ENCODE assay signal across 8 cellular contexts in genomic region chr2:180006781-180007579, GRCh38. TPM values are rescaled to one million over a fixed set of nuclear protein-coding genes. Genes with fewer than 3 reads are reported as not detected.
DNase-seq lines count a peak whose midpoint lies in the region; ATAC-seq and TF ChIP-seq lines count a peak whose summit lies in the region.

TSS of gene CWC22 (minus strand) at chr2:180007297. CDS start at chr2:179993341, 13,956 bp downstream.

- no peaks in the 10 kb centered on the region for H3K27me3 ChIP-seq in dorsolateral prefrontal cortex
- no peaks in the 10 kb centered on the region for H3K27me3 ChIP-seq in liver (ENCODE audit: control insufficient read depth in 4 of 4, insufficient read depth in 4 of 4, low read length in 3 of 4)

- H3K27me3 Mint-ChIP-seq in activated CD4-positive, alpha-beta memory T cell treated with anti-CD3 and anti-CD28 coated beads for 36 hours: no peaks in the 10 kb centered on the region

- intact Hi-C loops in activated CD4-positive, alpha-beta memory T cell treated with anti-CD3 and anti-CD28 coated beads for 36 hours (cut with micrococcal nuclease): loop anchor here (5.0 kb wide), 3 partner anchors 45 to 1885 kb away; partner anchors contain the start of genes ITPRID2 and UBE2E3
- intact Hi-C loops in dorsolateral prefrontal cortex (cut with DNase I): loop anchor here in 1 of 2 donors (10.0 kb wide), 1 partner anchor 1892 kb away; the partner anchor contains the start of gene RBM45

- H3K9me3 ChIP-seq in liver (ENCODE audit: control insufficient read depth in 4 of 4, low read length in 3 of 4): no peaks in the 10 kb centered on the region

- H3K27ac Mint-ChIP-seq in activated CD4-positive, alpha-beta memory T cell treated with anti-CD3 and anti-CD28 coated beads for 36 hours: peak within 1 kb of the TSS; percentile 99

- peak within 1 kb of the TSS; percentile 79 to 98 for H3K9ac ChIP-seq in liver (ENCODE audit: low read depth in 1 of 2, low read length in 2 of 2)

- H3K36me3 ChIP-seq in liver (ENCODE audit: control insufficient read depth in 4 of 4, insufficient read depth in 3 of 4, low read depth in 1 of 4, low read length in 3 of 4): no peaks in the 10 kb centered on the region

- CTCF ChIA-PET in activated CD4-positive, alpha-beta memory T cell treated with anti-CD3 and anti-CD28 coated beads for 36 hours (lab: Charles Lee): no interaction called here

- peak within 1 kb of the TSS; percentile 74 to 100 (median 95) for H3K4me3 ChIP-seq in dorsolateral prefrontal cortex
- peak within 1 kb of the TSS; percentile 77 to 100 (median 99) for H3K4me3 ChIP-seq in liver (ENCODE audit: low read depth in 1 of 3, low read length in 3 of 3)

- H3K27ac ChIP-seq in dorsolateral prefrontal cortex: peak within 1 kb of the TSS; percentile 80 to 99 (median 95)
- peak within 1 kb of the TSS; percentile 95 to 97 for H3K27ac ChIP-seq in liver (ENCODE audit: low read depth in 1 of 2, low read length in 2 of 2)

- peaks cover 3% of the 10 kb centered on the region for H3K36me3 Mint-ChIP-seq in activated CD4-positive, alpha-beta memory T cell treated with anti-CD3 and anti-CD28 coated beads for 36 hours

- peaks cover 0 to 14% (median 9%) of the 10 kb centered on the region in 4 donors for H3K4me1 ChIP-seq in liver (ENCODE audit: control insufficient read depth in 4 of 4, insufficient read depth in 4 of 4, low read length in 3 of 4)

- ATAC-seq in GM19438 (IDR thresholded peaks at IDR 0.05; ENCODE audit: low read depth, unreplicated experiment) (peak; percentile 98), HG03575 (IDR thresholded peaks at IDR 0.05; ENCODE audit: extremely low read depth, insufficient number of reproducible peaks, low FRiP score, unreplicated experiment) (peak; percentile 99)

- under 1% methylated on average over 46 of the region's 46 CpGs for WGBS in liver

- peak in 17 of 56 donors; percentile 9 to 52 (median 22) for TF ChIP-seq CTCF in dorsolateral prefrontal cortex (IDR thresholded peaks at IDR 0.05 in 54 of 56, conservative IDR thresholded peaks at IDR 0.05 in 2 of 56; ENCODE audit: low read depth in 1 of 56, partially characterized antibody in 56 of 56)
- TF ChIP-seq CTCF in liver (IDR thresholded peaks at IDR 0.05; ENCODE audit: low read depth, low read length, missing input control): no peak

- no peaks in the 10 kb centered on the region for H3K9me3 Mint-ChIP-seq in activated CD4-positive, alpha-beta memory T cell treated with anti-CD3 and anti-CD28 coated beads for 36 hours

- POLR2A ChIA-PET in activated CD4-positive, alpha-beta memory T cell treated with anti-CD3 and anti-CD28 coated beads for 36 hours (lab: Charles Lee): no interaction called here

- no peak for TF ChIP-seq RAD21 in liver (IDR thresholded peaks at IDR 0.05)

- peak within 1 kb of the TSS; percentile 88 for H3K4me3 Mint-ChIP-seq in activated CD4-positive, alpha-beta memory T cell treated with anti-CD3 and anti-CD28 coated beads for 36 hours

- DNase-seq in CD1c-positive myeloid dendritic cell (ENCODE audit: extremely low spot score) (peak; percentile 95), NCI-H82 treated with DMSO at 0.1 percent for 48 hours (lab: John Stamatoyannopoulos, UW; ENCODE audit: unreplicated experiment) (peak; percentile 95), dorsolateral prefrontal cortex (peak; percentile 86 to 97 (median 90))
- peak; percentile 90 for DNase-seq in activated CD4-positive, alpha-beta memory T cell treated with anti-CD3 and anti-CD28 coated beads for 36 hours
- DNase-seq in stimulated activated CD4-positive, alpha-beta T cell treated with anti-CD3 and anti-CD28 coated beads, Interleukin-4, amount 100 ng/mL, for 24 hours: peak; percentile 89

- peaks cover 38% of the 10 kb centered on the region for H3K4me1 Mint-ChIP-seq in activated CD4-positive, alpha-beta memory T cell treated with anti-CD3 and anti-CD28 coated beads for 36 hours (ENCODE audit: low read depth)

TF ChIP-seq in liver, 16 proteins besides CTCF, POLR2A, EP300 and RAD21:
- TF ChIP-seq HNF4A (conservative IDR thresholded peaks at IDR 0.05) (peak; percentile 77 to 78), NR2F2 (IDR thresholded peaks at IDR 0.05) (no peak), MAX (IDR thresholded peaks at IDR 0.05) (peak; percentile 21), RXRA (IDR thresholded peaks at IDR 0.05) (peak in 1 of 2 donors; percentile 29), ZBTB33 (IDR thresholded peaks at IDR 0.05) (peak; percentile 56), EGR1 (IDR thresholded peaks at IDR 0.05; ENCODE audit: low read depth in 2 of 2) (no peak), JUND (IDR thresholded peaks at IDR 0.05) (peak; percentile 7 to 13), TAF1 (conservative IDR thresholded peaks at IDR 0.05) (peak; percentile 82), GABPA (IDR thresholded peaks at IDR 0.05 in 1 of 2, conservative IDR thresholded peaks at IDR 0.05 in 1 of 2) (peak; percentile 86 to 96), FOXA1 (IDR thresholded peaks at IDR 0.05) (no peak), YY1 (IDR thresholded peaks at IDR 0.05) (peak; percentile 100), SP1 (IDR thresholded peaks at IDR 0.05) (peak; percentile 30), HNF4G (IDR thresholded peaks at IDR 0.05) (no peak), FOXA2 (IDR thresholded peaks at IDR 0.05) (no peak)
- TF ChIP-seq, protein P1, sequence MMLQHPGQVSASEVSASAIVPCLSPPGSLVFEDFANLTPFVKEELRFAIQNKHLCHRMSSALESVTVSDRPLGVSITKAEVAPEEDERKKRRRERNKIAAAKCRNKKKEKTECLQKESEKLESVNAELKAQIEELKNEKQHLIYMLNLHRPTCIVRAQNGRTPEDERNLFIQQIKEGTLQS (IDR thresholded peaks at IDR 0.05): peak; percentile 34
- TF ChIP-seq, protein P2, sequence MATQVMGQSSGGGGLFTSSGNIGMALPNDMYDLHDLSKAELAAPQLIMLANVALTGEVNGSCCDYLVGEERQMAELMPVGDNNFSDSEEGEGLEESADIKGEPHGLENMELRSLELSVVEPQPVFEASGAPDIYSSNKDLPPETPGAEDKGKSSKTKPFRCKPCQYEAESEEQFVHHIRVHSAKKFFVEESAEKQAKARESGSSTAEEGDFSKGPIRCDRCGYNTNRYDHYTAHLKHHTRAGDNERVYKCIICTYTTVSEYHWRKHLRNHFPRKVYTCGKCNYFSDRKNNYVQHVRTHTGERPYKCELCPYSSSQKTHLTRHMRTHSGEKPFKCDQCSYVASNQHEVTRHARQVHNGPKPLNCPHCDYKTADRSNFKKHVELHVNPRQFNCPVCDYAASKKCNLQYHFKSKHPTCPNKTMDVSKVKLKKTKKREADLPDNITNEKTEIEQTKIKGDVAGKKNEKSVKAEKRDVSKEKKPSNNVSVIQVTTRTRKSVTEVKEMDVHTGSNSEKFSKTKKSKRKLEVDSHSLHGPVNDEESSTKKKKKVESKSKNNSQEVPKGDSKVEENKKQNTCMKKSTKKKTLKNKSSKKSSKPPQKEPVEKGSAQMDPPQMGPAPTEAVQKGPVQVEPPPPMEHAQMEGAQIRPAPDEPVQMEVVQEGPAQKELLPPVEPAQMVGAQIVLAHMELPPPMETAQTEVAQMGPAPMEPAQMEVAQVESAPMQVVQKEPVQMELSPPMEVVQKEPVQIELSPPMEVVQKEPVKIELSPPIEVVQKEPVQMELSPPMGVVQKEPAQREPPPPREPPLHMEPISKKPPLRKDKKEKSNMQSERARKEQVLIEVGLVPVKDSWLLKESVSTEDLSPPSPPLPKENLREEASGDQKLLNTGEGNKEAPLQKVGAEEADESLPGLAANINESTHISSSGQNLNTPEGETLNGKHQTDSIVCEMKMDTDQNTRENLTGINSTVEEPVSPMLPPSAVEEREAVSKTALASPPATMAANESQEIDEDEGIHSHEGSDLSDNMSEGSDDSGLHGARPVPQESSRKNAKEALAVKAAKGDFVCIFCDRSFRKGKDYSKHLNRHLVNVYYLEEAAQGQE (IDR thresholded peaks at IDR 0.05): peak; percentile 45

RNA-seq across cellular contexts. Expression of gene CWC22, which starts in this region (rescaled TPM):
- total RNA-seq in activated CD4-positive, alpha-beta memory T cell treated with anti-CD3 and anti-CD28 coated beads for 36 hours: 10 to 100 TPM; 21.1 to 23.6 TPM
- total RNA-seq in dorsolateral prefrontal cortex: 10 to 100 TPM; 15.4 to 27.4 (median 20.2) TPM
- total RNA-seq in liver: 10 to 100 TPM; 10.3 to 12.0 TPM
- 1 to 10 TPM; 4.4 to 5.2 TPM for polyA plus RNA-seq in liver

Comparison
In these comparisons a context has a peak if more than half of its experiments do, and no peak if none do; other contexts are left out.
1. Peak in every context shown above with its lines: DNase-seq, ATAC-seq, H3K4me3 ChIP-seq and H3K27ac ChIP-seq.